7 cellular contexts compared by ENCODE assay signal in the genomic region with DNA sequence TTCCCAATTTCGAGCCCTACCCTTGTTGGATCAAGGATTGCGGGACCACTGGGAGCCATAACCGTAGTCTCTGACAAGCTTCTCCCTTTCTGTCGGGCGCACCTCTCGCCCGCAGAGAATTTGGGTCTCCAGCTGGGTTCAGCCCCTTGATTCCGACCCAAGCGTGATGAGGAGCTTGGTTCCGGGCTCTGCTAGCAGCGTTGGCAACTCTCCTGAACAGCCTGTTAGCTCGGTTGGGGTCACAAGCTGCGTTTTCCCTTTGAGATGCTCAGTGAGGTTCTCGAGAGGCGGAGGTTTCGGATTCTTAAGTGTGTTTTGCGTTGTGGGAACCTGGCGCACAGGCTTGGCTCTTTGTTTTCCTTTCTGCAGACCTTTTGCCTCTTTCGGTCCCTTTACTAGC. TPM values are rescaled to one million over a fixed set of nuclear protein-coding genes. Genes with fewer than 3 reads are reported as not detected.
DNase-seq lines count a peak whose midpoint lies in the region; ATAC-seq and TF ChIP-seq lines count a peak whose summit lies in the region.

No MANE protein-coding gene starts in this region.

- H3K9me3 Mint-ChIP-seq in type B pancreatic cell = no peaks in the 10 kb centered on the region

- intact Hi-C loops in OCI-LY7 (cut with micrococcal nuclease; ENCODE audit: unreplicated experiment) = loop anchor here (5.0 kb wide), 1 partner anchor 246 kb away; the partner anchor contains the start of genes DHX38 and TXNL4B
- intact Hi-C loops in lower lobe of right lung (cut with DNase I) = no loop called here

- H2AFZ ChIP-seq in OCI-LY7 (ENCODE audit: low read length) = peak overlapping the region; percentile 85; the same call in 1 of the 2 replicates

- H3K27me3 Mint-ChIP-seq in type B pancreatic cell = no peaks in the 10 kb centered on the region

- H3K4me3 ChIP-seq in OCI-LY7 (ENCODE audit: low read depth, low read length, poor library complexity, severe bottlenecking) (peak overlapping the region; percentile 89), lower lobe of right lung (peak overlapping the region; percentile 100)

- H3K4me2 ChIP-seq in OCI-LY7 (ENCODE audit: low read length) = peak overlapping the region; percentile 83

- H3K4me1 ChIP-seq in OCI-LY7 (ENCODE audit: insufficient read depth, low read length, poor library complexity, severe bottlenecking) (peaks cover 32% of the 10 kb centered on the region), lower lobe of right lung (peaks cover 15% of the 10 kb centered on the region)

- CTCF ChIA-PET in OCI-LY7 (lab: Charles Lee; ENCODE audit: unreplicated experiment) = no interaction called here

- peaks cover 17% of the 10 kb centered on the region for H3K36me3 Mint-ChIP-seq in type B pancreatic cell

- H3K36me3 ChIP-seq in OCI-LY7 (ENCODE audit: insufficient read depth, low read length) = peaks cover 34% of the 10 kb centered on the region
- peaks cover 37% of the 10 kb centered on the region for H3K36me3 ChIP-seq in lower lobe of right lung

- peaks cover 18% of the 10 kb centered on the region; the same call in 1 of the 2 replicates for H3K79me2 ChIP-seq in OCI-LY7 (ENCODE audit: insufficient read depth, low read depth, low read length)

- ATAC-seq in GM21447 (IDR thresholded peaks at IDR 0.05; ENCODE audit: unreplicated experiment) (peak; percentile 4), lower lobe of right lung (peak in 1 of 2 donors; percentile 29)

- H3K9me2 ChIP-seq in OCI-LY7 (ENCODE audit: insufficient read depth, low read length) = no peaks in the 10 kb centered on the region

- H3K9me3 ChIP-seq in OCI-LY7 (ENCODE audit: low read length) (no peaks in the 10 kb centered on the region), lower lobe of right lung (no peaks in the 10 kb centered on the region)

- peak overlapping the region; percentile 92 for H3K27ac Mint-ChIP-seq in type B pancreatic cell

- DNase-seq in OCI-LY7 (ENCODE audit: low spot score) (peak; percentile 30), lower lobe of right lung (no peak), type B pancreatic cell (ENCODE audit: extremely low spot score, unreplicated experiment) (no peak), NCI-H748 (lab: John Stamatoyannopoulos, UW; ENCODE audit: unreplicated experiment) (no peak), superior temporal gyrus (ENCODE audit: extremely low spot score) (no peak)
- peak; percentile 3 for DNase-seq in central memory CD4-positive, alpha-beta T cell

- TF ChIP-seq CTCF in OCI-LY7 (conservative IDR thresholded peaks at IDR 0.05; ENCODE audit: low read length) (no peak), lower lobe of right lung (IDR thresholded peaks at IDR 0.05) (no peak), type B pancreatic cell (conservative IDR thresholded peaks at IDR 0.05) (no peak)

- peaks cover 9% of the 10 kb centered on the region for H3K4me1 Mint-ChIP-seq in type B pancreatic cell (ENCODE audit: unreplicated experiment)

- BruUV-seq in OCI-LY7 (replicated peaks; lab: Mats Ljungman, UMichigan) = no TSS peak

- H3K27me3 ChIP-seq in lower lobe of right lung (ENCODE audit: low read depth) = no peaks in the 10 kb centered on the region

- H3K4me3 Mint-ChIP-seq in type B pancreatic cell = peak overlapping the region; percentile 93

- H4K20me1 ChIP-seq in OCI-LY7 (ENCODE audit: insufficient read depth, low read length) = no peaks in the 10 kb centered on the region

- POLR2A ChIA-PET in OCI-LY7 (lab: Charles Lee) = interaction anchor here (0.8 kb wide), 1 partner anchor 39 kb away, joined by 3 read pairs; no protein-coding TSS in a partner anchor

- H3K27ac ChIP-seq in OCI-LY7 (ENCODE audit: low read depth, low read length, poor library complexity, severe bottlenecking) (no peak overlapping the region), lower lobe of right lung (peak overlapping the region; percentile 89)

RNA-seq across cellular contexts. Expression of gene ATXN1L, which starts 0.7 kb away (rescaled TPM):
- 12.5 and 12.8 TPM in 2 replicates for total RNA-seq in OCI-LY7 (2014; rRNA removed; shearing (Covaris generic))
- total RNA-seq in OCI-LY7 (2022) (19.5 and 19.9 TPM in 2 replicates), lower lobe of right lung (29.7 TPM), type B pancreatic cell (ENCODE audit: low replicate concordance) (27.8 and 29.0 TPM in 2 replicates)

RNA-seq across cellular contexts. Expression of gene ZNF821, which starts 37.5 kb away (rescaled TPM):
- 10.5 and 14.6 TPM in 2 replicates for total RNA-seq in OCI-LY7 (2014; rRNA removed; shearing (Covaris generic))
- 17.8 and 20.1 TPM in 2 replicates for total RNA-seq in OCI-LY7 (2022)
- 8.2 TPM for total RNA-seq in lower lobe of right lung
- 12.8 and 18.5 TPM in 2 replicates for total RNA-seq in type B pancreatic cell (ENCODE audit: low replicate concordance)

RNA-seq across cellular contexts. Expression of gene AP1G1, which starts 37.8 kb away (rescaled TPM):
- total RNA-seq in OCI-LY7 (2014; rRNA removed; shearing (Covaris generic)) = 57.3 and 57.9 TPM in 2 replicates
- 68.0 and 89.7 TPM in 2 replicates for total RNA-seq in OCI-LY7 (2022)
- 78.9 TPM for total RNA-seq in lower lobe of right lung
- 90.5 and 115 TPM in 2 replicates for total RNA-seq in type B pancreatic cell (ENCODE audit: low replicate concordance)

RNA-seq across cellular contexts. Expression of gene IST1, which starts 48.9 kb away (rescaled TPM):
- 147 and 152 TPM in 2 replicates for total RNA-seq in OCI-LY7 (2014; rRNA removed; shearing (Covaris generic))
- total RNA-seq in OCI-LY7 (2022) (200 and 201 TPM in 2 replicates), lower lobe of right lung (200 TPM), type B pancreatic cell (ENCODE audit: low replicate concordance) (232 and 233 TPM in 2 replicates)

Comparison
In these comparisons a context has a peak if more than half of its experiments do, and no peak if none do; other contexts are left out.
1. DNase-seq: peak in OCI-LY7 (single experiment) and central memory CD4-positive, alpha-beta T cell (single experiment); none in lower lobe of right lung (single experiment), type B pancreatic cell (single experiment), NCI-H748 (single experiment) and superior temporal gyrus (single experiment).